In the genomic region with DNA sequence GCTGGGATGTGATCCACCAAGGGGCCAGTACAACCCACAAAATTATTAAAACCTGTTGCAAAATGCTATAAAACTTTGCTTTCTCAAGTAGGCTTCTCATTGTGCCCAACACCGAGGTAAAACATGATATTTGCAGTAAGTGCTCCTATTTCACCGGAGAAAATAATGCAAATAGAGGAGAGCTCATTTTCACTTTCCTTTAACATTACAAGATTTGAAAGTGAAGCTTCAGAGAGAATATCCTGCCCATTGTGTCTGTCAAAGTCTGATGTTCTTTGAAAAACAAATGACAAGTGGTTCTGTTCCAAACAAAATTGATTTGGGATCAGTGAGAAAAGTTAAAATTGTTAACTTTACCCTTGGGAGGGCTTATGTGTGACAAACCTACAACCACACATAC, we compare ENCODE assay signal across 29 cellular contexts.
"Had no signal": no experiment of that assay in that cellular context is flagged by ENCODE, and none has a peak within 500 bp of the region (broad histone marks: within the 10 kb centered on the region; RNA-seq: fewer than 3 reads in every experiment).

No MANE protein-coding gene starts in this region.

- ATAC-seq: activated naive CD4-positive, alpha-beta T cell treated with anti-CD3 and anti-CD28 coated beads, Interleukin-2, amount 50 U/mL, for 72 hours; activated T-cell treated with anti-CD3 and anti-CD28 coated beads, Interleukin-2, amount 50 U/mL, for 72 hours; effector memory CD8-positive, alpha-beta T cell; foreskin keratinocyte; gastrocnemius medialis; heart left ventricle; WTC11 had no signal

- DNase-seq: activated CD4-positive, alpha-beta memory T cell treated with anti-CD3 and anti-CD28 coated beads, Interleukin-2, amount 10 ng/mL, durations not matched to agents 7 days and 5 days; activated CD4-positive, alpha-beta T cell treated with anti-CD3 and anti-CD28 coated beads for 1 hour; activated CD4-positive, alpha-beta T cell treated with anti-CD3 and anti-CD28 coated beads for 4 hours; activated CD4-positive, alpha-beta T cell treated with anti-CD3 and anti-CD28 coated beads, Interleukin-2, amount 10 ng/mL, durations not matched to agents 7 days and 5 days; activated CD4-positive, alpha-beta T cell treated with anti-CD3 and anti-CD28 coated beads, Interleukin-2, amount 50 U/mL, for 4 hours; activated CD8-positive, alpha-beta memory T cell treated with anti-CD3 and anti-CD28 coated beads, Interleukin-2, amount 50 U/mL, for 48 hours; activated gamma-delta T cell; activated naive CD4-positive, alpha-beta T cell; activated naive CD4-positive, alpha-beta T cell treated with anti-CD3 and anti-CD28 coated beads, Interleukin-2, amount 10 ng/mL, durations not matched to agents 7 days and 5 days; activated naive CD8-positive, alpha-beta T cell treated with anti-CD3 and anti-CD28 coated beads, Interleukin-2, amount 10 ng/mL, durations not matched to agents 7 days and 5 days; activated T-cell treated with anti-CD3 and anti-CD28 coated beads for 4 hours; activated T-cell treated with anti-CD3 and anti-CD28 coated beads, Interleukin-2, amount 50 U/mL, for 24 hours; activated T-cell treated with anti-CD3 and anti-CD28 coated beads, Interleukin-2, amount 50 U/mL, for 72 hours; effector CD4-positive, alpha-beta T cell; effector memory CD8-positive, alpha-beta T cell; erythroblast; foreskin keratinocyte; gastrocnemius medialis; glutamatergic neuron; heart left ventricle; T-helper 2 cell had no signal

- H3K27me3 ChIP-seq: ascending aorta, breast epithelium, cardiac muscle cell, esophagus muscularis mucosa, foreskin keratinocyte, gastrocnemius medialis, heart left ventricle had no signal

- H3K27ac ChIP-seq: ascending aorta, breast epithelium, cardiac muscle cell, coronary artery, esophagus muscularis mucosa, foreskin keratinocyte, gastrocnemius medialis, heart left ventricle, VCaP had no signal

- H3K4me3 ChIP-seq: ascending aorta, breast epithelium, cardiac muscle cell, coronary artery, esophagus muscularis mucosa, gastrocnemius medialis, heart left ventricle had no signal
